16 cellular contexts compared by ENCODE assay signal in genomic region chr13:90444232-90444631, GRCh38.
"Had no signal": no experiment of that assay in that cellular context is flagged by ENCODE, and none has a peak within 500 bp of the region (broad histone marks: within the 10 kb centered on the region; RNA-seq: fewer than 3 reads in every experiment).

No MANE protein-coding gene starts in this region.

- ATAC-seq: effector memory CD8-positive, alpha-beta T cell; heart right ventricle; left ventricle myocardium superior; stimulated activated effector memory CD8-positive, alpha-beta T cell treated with anti-CD3 and anti-CD28 coated beads, Interleukin-12 subunit alpha, Interleukin-12 subunit beta, amount 100 ng/mL, for 72 hours; upper lobe of right lung; WTC11 had no signal

- H3K36me3 ChIP-seq: adrenal gland, heart right ventricle, neural progenitor cell, right atrium auricular region, upper lobe of right lung had no signal

- DNase-seq: activated CD4-positive, alpha-beta T cell treated with anti-CD3 and anti-CD28 coated beads, Interleukin-2, amount 50 U/mL, for 1 hour; activated naive CD4-positive, alpha-beta T cell treated with anti-CD3 and anti-CD28 coated beads, Interleukin-2, amount 10 ng/mL, durations not matched to agents 7 days and 5 days; activated T-cell treated with anti-CD3 and anti-CD28 coated beads for 4 hours; adrenal gland; central memory CD4-positive, alpha-beta T cell; effector memory CD8-positive, alpha-beta T cell; heart right ventricle; islet precursor cell; left ventricle myocardium superior; small intestine; substantia nigra; upper lobe of right lung had no signal

- H3K4me2 ChIP-seq: neural progenitor cell had no signal

- H3K9ac ChIP-seq: neural progenitor cell had no signal

- H2AFZ ChIP-seq: neural progenitor cell had no signal

- H3K27me3 ChIP-seq: adrenal gland, heart right ventricle, neural progenitor cell, right atrium auricular region, upper lobe of right lung had no signal

- FAIRE-seq: small intestine had no signal

- H3K27ac ChIP-seq: adrenal gland, heart right ventricle, neural progenitor cell, upper lobe of right lung had no signal

- H3K4me1 ChIP-seq: adrenal gland, right atrium auricular region had no signal

- H3K9me3 ChIP-seq: adrenal gland, right atrium auricular region, upper lobe of right lung had no signal

- H3K4me3 ChIP-seq: adrenal gland, heart right ventricle, neural progenitor cell, right atrium auricular region, upper lobe of right lung had no signal
